Comparison of ENCODE assay signal across 25 cellular contexts in the genomic region with DNA sequence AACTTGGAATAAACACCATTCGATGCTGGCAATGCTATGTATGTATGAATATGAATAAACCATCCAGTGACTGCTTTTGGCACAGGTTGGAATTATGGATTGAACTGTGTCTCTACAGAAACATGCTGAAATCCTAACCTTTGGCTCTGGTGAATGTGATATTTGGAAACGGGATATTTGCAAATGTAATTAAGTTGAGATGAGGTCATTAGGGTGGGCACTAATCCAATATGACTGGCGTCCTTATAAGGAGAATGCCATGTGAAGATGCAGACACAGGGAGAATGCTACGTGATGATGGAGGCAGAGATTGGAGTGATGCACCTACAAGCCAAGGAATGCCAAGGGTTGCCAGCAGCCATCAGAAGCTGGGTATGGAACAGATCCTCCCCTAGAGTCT.
"Had no signal": no experiment of that assay in that cellular context is flagged by ENCODE, and none has a peak within 500 bp of the region (broad histone marks: within the 10 kb centered on the region; RNA-seq: fewer than 3 reads in every experiment).

No MANE protein-coding gene starts in this region.

- ATAC-seq: activated CD8-positive, alpha-beta T cell treated with anti-CD3 and anti-CD28 coated beads for 36 hours; body of pancreas; gastrocnemius medialis; naive thymus-derived CD8-positive, alpha-beta T cell had no signal

- H3K9me3 ChIP-seq: body of pancreas, gastrocnemius medialis, spleen, thoracic aorta, vagina had no signal

- H3K27ac Mint-ChIP-seq: activated CD4-positive, alpha-beta T cell treated with anti-CD3 and anti-CD28 coated beads, Interleukin-2, amount 10 ng/mL, durations not matched to agents 7 days and 5 days; activated CD8-positive, alpha-beta T cell treated with anti-CD3 and anti-CD28 coated beads for 36 hours; activated naive CD4-positive, alpha-beta T cell treated with anti-CD3 and anti-CD28 coated beads, Interleukin-2, amount 50 U/mL, for 24 hours; activated T-helper 1 cell treated with anti-CD3 and anti-CD28 coated beads, Interleukin-12 subunit alpha, Interleukin-12 subunit beta, Interleukin-2, Interleukin-4 antibody, amounts not matched to agents 30 ng/mL and 10 ng/mL and 1 ng/mL, durations not matched to agents 14 hours and 24 hours and 36 hours; mesothelial cell of epicardium; type B pancreatic cell had no signal

- DNase-seq: activated CD4-positive, alpha-beta T cell treated with anti-CD3 and anti-CD28 coated beads, Interleukin-2, amount 10 ng/mL, durations not matched to agents 7 days and 5 days; activated CD4-positive, CD25-positive, alpha-beta regulatory T cell treated with anti-CD3 and anti-CD28 coated beads, Interleukin-2, amount 50 U/mL, for 72 hours; activated CD8-positive, alpha-beta T cell treated with anti-CD3 and anti-CD28 coated beads for 36 hours; activated gamma-delta T cell; anterior cingulate cortex; body of pancreas; cortex of kidney; gastrocnemius medialis; hippocampal formation; kidney glomerular epithelial cell; left ventricle myocardium inferior; mammary epithelial cell; naive thymus-derived CD8-positive, alpha-beta T cell; spleen; stimulated activated CD4-positive, alpha-beta T cell treated with anti-CD3 and anti-CD28 coated beads, Interleukin-4, amount 100 ng/mL, for 1 hour; stimulated activated naive CD4-positive, alpha-beta T cell; WERI-Rb-1 had no signal

- H3K36me3 Mint-ChIP-seq: activated naive CD4-positive, alpha-beta T cell treated with anti-CD3 and anti-CD28 coated beads, Interleukin-2, amount 50 U/mL, for 24 hours; mesothelial cell of epicardium; naive thymus-derived CD8-positive, alpha-beta T cell; type B pancreatic cell had no signal

- H3K9me3 Mint-ChIP-seq: activated CD4-positive, alpha-beta T cell treated with anti-CD3 and anti-CD28 coated beads, Interleukin-2, amount 10 ng/mL, durations not matched to agents 7 days and 5 days; activated CD8-positive, alpha-beta T cell treated with anti-CD3 and anti-CD28 coated beads for 36 hours; activated naive CD4-positive, alpha-beta T cell treated with anti-CD3 and anti-CD28 coated beads, Interleukin-2, amount 50 U/mL, for 24 hours; activated T-helper 1 cell treated with anti-CD3 and anti-CD28 coated beads, Interleukin-12 subunit alpha, Interleukin-12 subunit beta, Interleukin-2, Interleukin-4 antibody, amounts not matched to agents 30 ng/mL and 10 ng/mL and 1 ng/mL, durations not matched to agents 14 hours and 24 hours and 36 hours; mesothelial cell of epicardium; naive thymus-derived CD8-positive, alpha-beta T cell; type B pancreatic cell had no signal

- H3K27me3 Mint-ChIP-seq: activated CD8-positive, alpha-beta T cell treated with anti-CD3 and anti-CD28 coated beads for 36 hours had no signal

- H3K27ac ChIP-seq: body of pancreas, cardiac muscle cell, epithelial cell of prostate, gastrocnemius medialis, left ventricle myocardium inferior, spleen, thoracic aorta, vagina, WERI-Rb-1 had no signal

- H3K27me3 ChIP-seq: body of pancreas, cardiac muscle cell, gastrocnemius medialis, spleen, vagina had no signal

- H3K4me3 Mint-ChIP-seq: activated CD4-positive, alpha-beta T cell treated with anti-CD3 and anti-CD28 coated beads, Interleukin-2, amount 10 ng/mL, durations not matched to agents 7 days and 5 days; activated CD8-positive, alpha-beta T cell treated with anti-CD3 and anti-CD28 coated beads for 36 hours; activated naive CD4-positive, alpha-beta T cell treated with anti-CD3 and anti-CD28 coated beads, Interleukin-2, amount 50 U/mL, for 24 hours; activated T-helper 1 cell treated with anti-CD3 and anti-CD28 coated beads, Interleukin-12 subunit alpha, Interleukin-12 subunit beta, Interleukin-2, Interleukin-4 antibody, amounts not matched to agents 30 ng/mL and 10 ng/mL and 1 ng/mL, durations not matched to agents 14 hours and 24 hours and 36 hours; mesothelial cell of epicardium; naive thymus-derived CD8-positive, alpha-beta T cell; type B pancreatic cell had no signal

- H3K36me3 ChIP-seq: cardiac muscle cell, gastrocnemius medialis, left ventricle myocardium inferior, spleen, thoracic aorta, vagina, WERI-Rb-1 had no signal

- H3K4me3 ChIP-seq: body of pancreas, cardiac muscle cell, gastrocnemius medialis, left ventricle myocardium inferior, spleen, thoracic aorta, vagina had no signal
